ENCODE assay signal across 21 cellular contexts in genomic region chr2:196315388-196316049, GRCh38.
DNase-seq lines count a peak whose midpoint lies in the region; ATAC-seq and TF ChIP-seq lines count a peak whose summit lies in the region.
"Had no signal": no experiment of that assay in that cellular context is flagged by ENCODE, and none has a peak within 500 bp of the region (broad histone marks: within the 10 kb centered on the region; RNA-seq: fewer than 3 reads in every experiment).

No MANE protein-coding gene starts in this region.

- no peaks in the 10 kb centered on the region for H3K27me3 ChIP-seq in SK-N-SH (ENCODE audit: insufficient read depth)
- H3K27me3 ChIP-seq: gastrocnemius medialis, MG63 had no signal

- H3K4me2 ChIP-seq in SK-N-SH: no peak overlapping the region

- peak overlapping the region in 1 of 2 experiments; percentile 16; a peak in 1 of 4 replicates for H3K27ac ChIP-seq in SK-N-SH (ENCODE audit: low read depth in 2 of 2, low read length in 1 of 2)
- H3K27ac ChIP-seq: gastrocnemius medialis, psoas muscle had no signal

- POLR2A ChIA-PET in SK-N-SH (lab: Yijun Ruan, JAX): no interaction called here

- no peak overlapping the region for H3K9ac ChIP-seq in SK-N-SH

- H4K20me1 ChIP-seq in SK-N-SH (ENCODE audit: insufficient read depth): no peaks in the 10 kb centered on the region

- peaks cover 41% of the 10 kb centered on the region for H3K4me1 Mint-ChIP-seq in HFFc6 (ENCODE audit: low read depth)
- H3K4me1 Mint-ChIP-seq: brain; CD8-positive, alpha-beta memory T cell; natural killer cell had no signal

- peaks cover 2 to 10% of the 10 kb centered on the region in 2 experiments for H3K36me3 ChIP-seq in SK-N-SH (replicated peaks in 1 of 2; ENCODE audit: control insufficient read depth in 1 of 2, insufficient read depth in 2 of 2, low read length in 1 of 2)
- H3K36me3 ChIP-seq: gastrocnemius medialis had no signal

- no peak for TF ChIP-seq RAD21 in SK-N-SH (IDR thresholded peaks at IDR 0.05; ENCODE audit: low read length)

- H3K79me2 ChIP-seq in SK-N-SH (ENCODE audit: insufficient read depth): no peaks in the 10 kb centered on the region

- TF ChIP-seq CTCF in HFFc6 (IDR thresholded peaks at IDR 0.05) (no peak), SK-N-SH (IDR thresholded peaks at IDR 0.05) (no peak)

- H3K4me1 ChIP-seq in SK-N-SH (ENCODE audit: control insufficient read depth in 1 of 2, insufficient read depth in 2 of 2, low read depth in 1 of 2, low read length in 1 of 2): peaks cover 2 to 16% of the 10 kb centered on the region in 2 experiments; a peak in 2 of 4 replicates
- H3K4me1 ChIP-seq: gastrocnemius medialis, psoas muscle had no signal

- peaks cover 11% of the 10 kb centered on the region for H3K36me3 Mint-ChIP-seq in HFFc6 (ENCODE audit: low read depth)
- H3K36me3 Mint-ChIP-seq: CD8-positive, alpha-beta memory T cell; natural killer cell had no signal

- H3K4me3 Mint-ChIP-seq in HFFc6: peak overlapping the region; percentile 66
- H3K4me3 Mint-ChIP-seq: brain; CD8-positive, alpha-beta memory T cell; natural killer cell had no signal

- no peaks in the 10 kb centered on the region for H3K27me3 Mint-ChIP-seq in HFFc6 (ENCODE audit: insufficient read depth)
- H3K27me3 Mint-ChIP-seq: brain; CD8-positive, alpha-beta memory T cell had no signal

- H2AFZ ChIP-seq in SK-N-SH (ENCODE audit: low read depth): no peak overlapping the region

- peak overlapping the region; percentile 82 for H3K27ac Mint-ChIP-seq in HFFc6
- H3K27ac Mint-ChIP-seq: brain; CD8-positive, alpha-beta memory T cell; natural killer cell had no signal

- no peaks in the 10 kb centered on the region for H3K9me3 Mint-ChIP-seq in HFFc6
- H3K9me3 Mint-ChIP-seq: brain; CD8-positive, alpha-beta memory T cell; natural killer cell had no signal

- CTCF ChIA-PET in SK-N-SH (lab: Yijun Ruan, JAX): interaction anchor here (0.8 to 1.2 kb wide), 2 partner anchors 21 to 22 kb away, joined by 3 to 5 read pairs; no protein-coding TSS in a partner anchor

- H3F3A ChIP-seq in SK-N-SH (replicated peaks; ENCODE audit: insufficient read depth): no peaks in the 10 kb centered on the region

- H3K4me3 ChIP-seq in SK-N-SH (ENCODE audit: low read depth in 2 of 2, low read length in 1 of 2): no peak overlapping the region
- H3K4me3 ChIP-seq: gastrocnemius medialis, MG63, psoas muscle had no signal

- TF ChIP-seq EP300 in SK-N-SH (IDR thresholded peaks at IDR 0.05; ENCODE audit: borderline replicate concordance in 1 of 2, low read depth in 1 of 2, low read length in 1 of 2): no peak

- no peaks in the 10 kb centered on the region for H3K9me2 ChIP-seq in SK-N-SH

- DNase-seq in A172 (ENCODE audit: low spot score) (peak; percentile 71), HFFc6 (peak; percentile 63), SK-N-SH (no peak), fibroblast of peridontal ligament (ENCODE audit: extremely low read depth) (peak; percentile 42), amygdala (lab: John Stamatoyannopoulos, UW) (no peak)
- DNase-seq: activated gamma-delta T cell; CD8-positive, alpha-beta memory T cell; effector CD8-positive, alpha-beta T cell; gastrocnemius medialis; GF-D8; mammary epithelial cell; natural killer cell; NCI-H2081 treated with DMSO at 0.1 percent for 48 hours; NCI-H748 treated with DMSO at 0.1 percent for 48 hours; psoas muscle; T-helper 2 cell had no signal

- no peaks in the 10 kb centered on the region for H3K9me3 ChIP-seq in SK-N-SH
- H3K9me3 ChIP-seq: gastrocnemius medialis, psoas muscle had no signal

- no peak for ATAC-seq in GM21423 (IDR thresholded peaks at IDR 0.05; ENCODE audit: unreplicated experiment)
- no peak for ATAC-seq in GM21723 (IDR thresholded peaks at IDR 0.05; ENCODE audit: unreplicated experiment)
- no peak for ATAC-seq in HG03139 (IDR thresholded peaks at IDR 0.05; ENCODE audit: unreplicated experiment)
- ATAC-seq: gastrocnemius medialis, natural killer cell had no signal

- WGBS in SK-N-SH (ENCODE audit: low lambda C conversion rate): 63% methylated on average over 3 of the region's 3 CpGs

TF ChIP-seq in SK-N-SH, 30 proteins besides CTCF, POLR2A, EP300 and RAD21:
- TF ChIP-seq MXI1 (IDR thresholded peaks at IDR 0.05; ENCODE audit: low read depth, low read length) (no peak), MEF2A (IDR thresholded peaks at IDR 0.05; ENCODE audit: borderline replicate concordance, low read depth) (no peak), JUND (IDR thresholded peaks at IDR 0.05) (peak; percentile 36; the same call in 1 of the 2 replicates), FOSL2 (IDR thresholded peaks at IDR 0.05; ENCODE audit: borderline replicate concordance, low read depth) (peak; percentile 30; the same call in 1 of the 2 replicates)
- TF ChIP-seq, protein P1, sequence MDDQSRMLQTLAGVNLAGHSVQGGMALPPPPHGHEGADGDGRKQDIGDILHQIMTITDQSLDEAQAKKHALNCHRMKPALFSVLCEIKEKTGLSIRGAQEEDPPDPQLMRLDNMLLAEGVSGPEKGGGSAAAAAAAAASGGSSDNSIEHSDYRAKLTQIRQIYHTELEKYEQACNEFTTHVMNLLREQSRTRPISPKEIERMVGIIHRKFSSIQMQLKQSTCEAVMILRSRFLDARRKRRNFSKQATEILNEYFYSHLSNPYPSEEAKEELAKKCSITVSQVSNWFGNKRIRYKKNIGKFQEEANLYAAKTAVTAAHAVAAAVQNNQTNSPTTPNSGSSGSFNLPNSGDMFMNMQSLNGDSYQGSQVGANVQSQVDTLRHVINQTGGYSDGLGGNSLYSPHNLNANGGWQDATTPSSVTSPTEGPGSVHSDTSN (IDR thresholded peaks at IDR 0.05): peak; percentile 62

Comparison
In these comparisons a context has a peak if more than half of its experiments do, and no peak if none do; other contexts are left out.
1. DNase-seq: peak in A172 (single experiment), HFFc6 (single experiment) and fibroblast of peridontal ligament (single experiment); none in SK-N-SH (single experiment) and amygdala (0 of 56).